Comparison of ENCODE assay signal across 8 cellular contexts in the genomic region with DNA sequence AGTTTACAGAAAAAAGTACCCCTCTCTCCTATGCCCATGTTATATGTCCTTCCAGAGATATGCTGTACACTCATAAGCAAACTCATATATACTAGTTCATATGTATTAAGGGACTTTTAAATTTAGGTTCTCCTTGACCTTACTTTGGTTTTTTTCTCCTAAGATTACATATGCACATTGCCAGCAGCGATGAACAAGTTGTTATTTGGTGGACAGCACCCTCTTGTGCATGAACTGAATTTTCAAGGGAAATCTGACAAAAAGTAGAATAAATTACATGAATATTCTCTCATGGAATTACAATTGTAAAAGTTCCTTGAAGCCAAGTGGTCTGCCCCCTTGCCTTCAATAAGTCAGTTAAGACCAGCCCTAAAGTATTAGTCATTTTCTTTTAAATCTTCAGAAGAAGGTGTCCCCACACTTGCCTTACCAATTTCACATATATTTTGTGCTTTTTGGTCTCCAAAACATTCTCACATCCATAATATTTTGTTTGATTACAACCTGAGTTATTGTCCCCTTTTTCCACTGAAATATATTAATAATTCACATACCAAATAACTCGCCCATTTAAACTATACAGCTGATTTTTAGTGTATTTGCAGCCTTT. TPM values are rescaled to one million over a fixed set of nuclear protein-coding genes. Genes with fewer than 3 reads are reported as not detected.
A peak's percentile ranks its signal among the peaks of the same experiment; 100 is the strongest.
DNase-seq lines count a peak whose midpoint lies in the region; ATAC-seq and TF ChIP-seq lines count a peak whose summit lies in the region.

No MANE protein-coding gene starts in this region.

- no peak overlapping the region for H3K4me3 Mint-ChIP-seq in activated T-helper 1 cell treated with anti-CD3 and anti-CD28 coated beads, Interleukin-12 subunit alpha, Interleukin-12 subunit beta, Interleukin-2, Interleukin-4 antibody, amounts not matched to agents 30 ng/mL and 10 ng/mL and 1 ng/mL, durations not matched to agents 14 hours and 24 hours and 36 hours

- no peaks in the 10 kb centered on the region for H3K4me1 Mint-ChIP-seq in activated T-helper 1 cell treated with anti-CD3 and anti-CD28 coated beads, Interleukin-12 subunit alpha, Interleukin-12 subunit beta, Interleukin-2, Interleukin-4 antibody, amounts not matched to agents 30 ng/mL and 10 ng/mL and 1 ng/mL, durations not matched to agents 14 hours and 24 hours and 36 hours (ENCODE audit: low read depth)

- H3K4me3 ChIP-seq in HAP-1 (no peak overlapping the region), uterus (no peak overlapping the region)

- H3K27me3 ChIP-seq in HAP-1 (ENCODE audit: low read depth) (no peaks in the 10 kb centered on the region), uterus (no peaks in the 10 kb centered on the region)

- H3K36me3 Mint-ChIP-seq in activated T-helper 1 cell treated with anti-CD3 and anti-CD28 coated beads, Interleukin-12 subunit alpha, Interleukin-12 subunit beta, Interleukin-2, Interleukin-4 antibody, amounts not matched to agents 30 ng/mL and 10 ng/mL and 1 ng/mL, durations not matched to agents 14 hours and 24 hours and 36 hours (ENCODE audit: low read depth): no peaks in the 10 kb centered on the region

- in situ Hi-C loops in HAP-1 (cut with MboI; ENCODE audit: low sequenced_read_pairs): no loop called here

- H3K9me3 ChIP-seq in HAP-1 (no peaks in the 10 kb centered on the region), uterus (no peaks in the 10 kb centered on the region)

- H3K4me1 ChIP-seq in HAP-1 (peaks cover 3% of the 10 kb centered on the region; the same call in 1 of the 2 replicates), uterus (no peaks in the 10 kb centered on the region)

- no peaks in the 10 kb centered on the region for H3K9me3 Mint-ChIP-seq in activated T-helper 1 cell treated with anti-CD3 and anti-CD28 coated beads, Interleukin-12 subunit alpha, Interleukin-12 subunit beta, Interleukin-2, Interleukin-4 antibody, amounts not matched to agents 30 ng/mL and 10 ng/mL and 1 ng/mL, durations not matched to agents 14 hours and 24 hours and 36 hours

- TF ChIP-seq CTCF in uterus (IDR thresholded peaks at IDR 0.05): peak; percentile 72 to 78 (median 74)

- H3K27ac Mint-ChIP-seq in activated T-helper 1 cell treated with anti-CD3 and anti-CD28 coated beads, Interleukin-12 subunit alpha, Interleukin-12 subunit beta, Interleukin-2, Interleukin-4 antibody, amounts not matched to agents 30 ng/mL and 10 ng/mL and 1 ng/mL, durations not matched to agents 14 hours and 24 hours and 36 hours: no peak overlapping the region

- DNase-seq in GM03348 (ENCODE audit: low spot score) (peak; percentile 57), HAP-1 (ENCODE audit: low spot score in 2 of 2) (peak; percentile 50 to 64), NCI-H1694 (lab: John Stamatoyannopoulos, UW) (peak; percentile 20), cerebellar cortex (ENCODE audit: low spot score) (peak; percentile 52), left lobe of liver (ENCODE audit: low spot score) (no peak), uterus (peak in 1 of 2 donors; percentile 30)
- no peak for DNase-seq in activated T-helper 1 cell treated with anti-CD3 and anti-CD28 coated beads, Interleukin-12 subunit alpha, Interleukin-12 subunit beta, Interleukin-2, Interleukin-4 antibody, amounts not matched to agents 30 ng/mL and 10 ng/mL and 1 ng/mL, durations not matched to agents 14 hours and 24 hours and 36 hours (ENCODE audit: low spot score)
- DNase-seq in effector CD8-positive, alpha-beta T cell (lab: John Stamatoyannopoulos, UW): no peak

- H3K36me3 ChIP-seq in HAP-1 (replicated peaks) (no peaks in the 10 kb centered on the region), uterus (no peaks in the 10 kb centered on the region)

- peak; percentile 82 for ATAC-seq in left lobe of liver

- peaks cover 4% of the 10 kb centered on the region for H3K27me3 Mint-ChIP-seq in activated T-helper 1 cell treated with anti-CD3 and anti-CD28 coated beads, Interleukin-12 subunit alpha, Interleukin-12 subunit beta, Interleukin-2, Interleukin-4 antibody, amounts not matched to agents 30 ng/mL and 10 ng/mL and 1 ng/mL, durations not matched to agents 14 hours and 24 hours and 36 hours (ENCODE audit: insufficient read depth)

- no peak overlapping the region for H3K27ac ChIP-seq in uterus

- TF ChIP-seq POLR2A in uterus (IDR thresholded peaks at IDR 0.05): no peak

- intact Hi-C loops in uterus (cut with DNase I; ENCODE audit: low total_unique reads): loop anchor here (10.0 kb wide), 1 partner anchor 288 kb away; no protein-coding TSS in a partner anchor
- intact Hi-C loops in activated T-helper 1 cell treated with anti-CD3 and anti-CD28 coated beads, Interleukin-12 subunit alpha, Interleukin-12 subunit beta, Interleukin-2, Interleukin-4 antibody, amounts not matched to agents 30 ng/mL and 10 ng/mL and 1 ng/mL, durations not matched to agents 14 hours and 24 hours and 36 hours (cut with micrococcal nuclease): loop anchor here (5.0 to 10.0 kb wide), 2 partner anchors 86 to 628 kb away; no protein-coding TSS in a partner anchor

RNA-seq across cellular contexts. Expression of a gene that starts 30.6 kb away (rescaled TPM):
- total RNA-seq in left lobe of liver (8.8 TPM), uterus (10 to 100 TPM; 25.6 to 87.1 (median 63.9) TPM)
- total RNA-seq in activated T-helper 1 cell treated with anti-CD3 and anti-CD28 coated beads, Interleukin-12 subunit alpha, Interleukin-12 subunit beta, Interleukin-2, Interleukin-4 antibody, amounts not matched to agents 30 ng/mL and 10 ng/mL and 1 ng/mL, durations not matched to agents 14 hours and 24 hours and 36 hours: 59.9 and 60.7 TPM in 2 replicates

Comparison
In these comparisons a context has a peak if more than half of its experiments do, and no peak if none do; other contexts are left out.
1. DNase-seq: peak in GM03348 (single experiment), HAP-1 (2 of 2), NCI-H1694 (single experiment) and cerebellar cortex (single experiment); none in left lobe of liver (single experiment), activated T-helper 1 cell treated with anti-CD3 and anti-CD28 coated beads, Interleukin-12 subunit alpha, Interleukin-12 subunit beta, Interleukin-2, Interleukin-4 antibody, amounts not matched to agents 30 ng/mL and 10 ng/mL and 1 ng/mL, durations not matched to agents 14 hours and 24 hours and 36 hours (single experiment) and effector CD8-positive, alpha-beta T cell (single experiment).